In genomic region chr2:208074610-208075356, GRCh38 we compare ENCODE assay signal across 32 cellular contexts. TPM values are rescaled to one million over a fixed set of nuclear protein-coding genes. Genes with fewer than 3 reads are reported as not detected.
DNase-seq lines count a peak whose midpoint lies in the region; ATAC-seq and TF ChIP-seq lines count a peak whose summit lies in the region.
"Had no signal": no experiment of that assay in that cellular context is flagged by ENCODE, and none has a peak within 500 bp of the region (broad histone marks: within the 10 kb centered on the region; RNA-seq: fewer than 3 reads in every experiment).

No MANE protein-coding gene starts in this region.

- peaks cover 3% of the 10 kb centered on the region for H3K27me3 Mint-ChIP-seq in neural progenitor cell (ENCODE audit: insufficient read depth, low read depth)

- H3K27ac Mint-ChIP-seq in neural progenitor cell, result no peak overlapping the region
- H3K27ac Mint-ChIP-seq: activated B cell treated with CpG ODN at 0.5 μM for 24 hours; activated T-cell treated with anti-CD3 and anti-CD28 coated beads, Interleukin-2, amount 50 U/mL, for 72 hours; brain; CD14-positive monocyte had no signal

- no peaks in the 10 kb centered on the region for H3K9me3 ChIP-seq in right atrium auricular region
- no peaks in the 10 kb centered on the region for H3K9me3 ChIP-seq in neural progenitor cell (ENCODE audit: low read depth)
- no peaks in the 10 kb centered on the region for H3K9me3 ChIP-seq in colonic mucosa
- H3K9me3 ChIP-seq: Caco-2, psoas muscle, sigmoid colon, SJSA1 had no signal

- H3K27ac ChIP-seq in right atrium auricular region (no peak overlapping the region), dorsolateral prefrontal cortex (peak overlapping the region in 44 of 59 donors; percentile 4 to 80 (median 52)), neural progenitor cell (no peak overlapping the region), colonic mucosa (no peak overlapping the region)
- H3K27ac ChIP-seq: GM23248, hepatocyte, psoas muscle, sigmoid colon, SJSA1 had no signal

- intact Hi-C loops in Right ventricle myocardium superior (cut with DNase I) (no loop called here), dorsolateral prefrontal cortex (cut with DNase I) (loop anchor here (5.0 to 10.0 kb wide), 2 partner anchors 327 to 450 kb away; partner anchors contain the start of gene METTL21A (in 1 of the 2)), colonic mucosa (cut with DNase I) (loop anchor here (10.0 kb wide), 1 partner anchor 450 kb away; the partner anchor contains the start of gene METTL21A)

- H3K4me3 ChIP-seq in right atrium auricular region (no peak overlapping the region), dorsolateral prefrontal cortex (peak overlapping the region in 3 of 59 donors; percentile 21 to 31 (median 23)), neural progenitor cell (no peak overlapping the region), colonic mucosa (no peak overlapping the region)
- H3K4me3 ChIP-seq: GM23248, hepatocyte, psoas muscle, sigmoid colon, SJSA1 had no signal

- H2AFZ ChIP-seq in neural progenitor cell (replicated peaks), result peak overlapping the region; percentile 70
- H2AFZ ChIP-seq: GM23248, hepatocyte had no signal

- no peaks in the 10 kb centered on the region for H3K36me3 Mint-ChIP-seq in neural progenitor cell
- H3K36me3 Mint-ChIP-seq: brain, CD14-positive monocyte had no signal

- no peak overlapping the region for H3K4me3 Mint-ChIP-seq in neural progenitor cell
- H3K4me3 Mint-ChIP-seq: activated B cell treated with CpG ODN at 0.5 μM for 24 hours; activated T-cell treated with anti-CD3 and anti-CD28 coated beads, Interleukin-2, amount 50 U/mL, for 72 hours; brain; CD14-positive monocyte had no signal

- H4K20me1 ChIP-seq in neural progenitor cell (ENCODE audit: low read depth), result no peaks in the 10 kb centered on the region

- H3F3A ChIP-seq in neural progenitor cell (ENCODE audit: low read depth), result peaks cover 2% of the 10 kb centered on the region

- DNase-seq in Right ventricle myocardium superior (no peak), right atrium auricular region (ENCODE audit: low spot score) (no peak), dorsolateral prefrontal cortex (peak in 2 of 10 donors; percentile 27 to 32), neural progenitor cell (ENCODE audit: low spot score) (no peak), colonic mucosa (no peak), GM19240 (ENCODE audit: insufficient read length, low spot score) (no peak)
- DNase-seq in activated CD4-positive, alpha-beta T cell treated with anti-CD3 and anti-CD28 coated beads, Interleukin-2, amount 50 U/mL, for 1 hour, result no peak
- DNase-seq: 8988T; activated B cell treated with CpG ODN at 0.5 μM for 24 hours; activated CD4-positive, alpha-beta T cell treated with anti-CD3 and anti-CD28 coated beads, Interleukin-2, amount 50 U/mL, for 4 hours; activated naive CD4-positive, alpha-beta T cell; activated T-cell treated with anti-CD3 and anti-CD28 coated beads, Interleukin-2, amount 50 U/mL, for 72 hours; Caco-2; cerebellar nuclear complex; DMS53; GM23248; kidney glomerular epithelial cell; NCI-H1048; NCI-H2107; NCI-H446 treated with DMSO at 0.1 percent for 48 hours; psoas muscle; RPMI8226; sigmoid colon; stimulated activated CD4-positive, alpha-beta T cell treated with anti-CD3 and anti-CD28 coated beads, Interleukin-15, amount 100 ng/mL, for 24 hours; stimulated activated CD4-positive, alpha-beta T cell treated with anti-CD3 and anti-CD28 coated beads, Interleukin-4, amount 100 ng/mL, for 4 hours had no signal

- ATAC-seq in Right ventricle myocardium superior (ENCODE audit: poor library complexity), result peak; percentile 51
- ATAC-seq in GM21717 (IDR thresholded peaks at IDR 0.05; ENCODE audit: unreplicated experiment), result no peak
- ATAC-seq: activated T-cell treated with anti-CD3 and anti-CD28 coated beads, Interleukin-2, amount 50 U/mL, for 72 hours; psoas muscle had no signal

- H3K4me1 ChIP-seq in right atrium auricular region, result peaks cover 0 to 3% of the 10 kb centered on the region in 2 donors
- H3K4me1 ChIP-seq in neural progenitor cell, result no peaks in the 10 kb centered on the region
- H3K4me1 ChIP-seq in colonic mucosa, result no peaks in the 10 kb centered on the region
- H3K4me1 ChIP-seq: psoas muscle, sigmoid colon, SJSA1 had no signal

- H3K27me3 ChIP-seq in right atrium auricular region (no peaks in the 10 kb centered on the region), dorsolateral prefrontal cortex (no peaks in the 10 kb centered on the region), neural progenitor cell (no peaks in the 10 kb centered on the region), colonic mucosa (no peaks in the 10 kb centered on the region)
- H3K27me3 ChIP-seq: hepatocyte, sigmoid colon, SJSA1 had no signal

- H3K79me2 ChIP-seq in neural progenitor cell (ENCODE audit: low read depth), result no peaks in the 10 kb centered on the region
- H3K79me2 ChIP-seq: hepatocyte had no signal

- H3K9ac ChIP-seq in neural progenitor cell (no peak overlapping the region), colonic mucosa (ENCODE audit: low read depth in 2 of 2, low read length in 2 of 2) (no peak overlapping the region)
- H3K9ac ChIP-seq: GM23248 had no signal

- H3K4me2 ChIP-seq in neural progenitor cell, result no peak overlapping the region
- H3K4me2 ChIP-seq: hepatocyte had no signal

- H3K4me1 Mint-ChIP-seq in neural progenitor cell, result peaks cover 6% of the 10 kb centered on the region
- H3K4me1 Mint-ChIP-seq: activated B cell treated with CpG ODN at 0.5 μM for 24 hours, brain had no signal

- H3K9me3 Mint-ChIP-seq in neural progenitor cell, result peaks cover under 1% of the 10 kb centered on the region
- H3K9me3 Mint-ChIP-seq: activated B cell treated with CpG ODN at 0.5 μM for 24 hours; activated T-cell treated with anti-CD3 and anti-CD28 coated beads, Interleukin-2, amount 50 U/mL, for 72 hours had no signal

- H3K36me3 ChIP-seq in right atrium auricular region (no peaks in the 10 kb centered on the region), neural progenitor cell (no peaks in the 10 kb centered on the region), colonic mucosa (no peaks in the 10 kb centered on the region)
- H3K36me3 ChIP-seq: sigmoid colon, SJSA1 had no signal

- TF ChIP-seq CTCF in right atrium auricular region (IDR thresholded peaks at IDR 0.05) (no peak), dorsolateral prefrontal cortex (IDR thresholded peaks at IDR 0.05 in 54 of 56, conservative IDR thresholded peaks at IDR 0.05 in 2 of 56; ENCODE audit: low read depth in 1 of 56, partially characterized antibody in 56 of 56) (no peak), neural progenitor cell (IDR thresholded peaks at IDR 0.05) (no peak), colonic mucosa (IDR thresholded peaks at IDR 0.05) (no peak)

RNA-seq across cellular contexts. Expression of gene PLEKHM3, which starts 49.5 kb away (rescaled TPM):
- total RNA-seq in Right ventricle myocardium superior (12.5 TPM), right atrium auricular region (10 to 100 TPM; 14.9 to 20.0 TPM), dorsolateral prefrontal cortex (10 to 100 TPM; 42.7 to 92.0 (median 63.2) TPM), neural progenitor cell (ENCODE audit: low replicate concordance) (15.1 and 19.5 TPM in 2 replicates), colonic mucosa (1 to 10 TPM; 5.7 to 8.3 TPM)

RNA-seq across cellular contexts. Expression of gene CRYGD, which starts 49.5 kb away (rescaled TPM):
- total RNA-seq in Right ventricle myocardium superior (not detected), right atrium auricular region (not detected), dorsolateral prefrontal cortex (1 to 10 TPM in 49 of 120 experiments, under 1 TPM in 12, not detected in 59; 0.54 to 2.9 (median 1.4) TPM), neural progenitor cell (ENCODE audit: low replicate concordance) (not detected in 2 replicates), colonic mucosa (not detected)
- total RNA-seq: activated B cell treated with CpG ODN at 0.5 μM for 24 hours; activated T-cell treated with anti-CD3 and anti-CD28 coated beads, Interleukin-2, amount 50 U/mL, for 72 hours; Caco-2; fibroblast of lung; GM23248; hepatocyte; lung microvascular endothelial cell; psoas muscle; sigmoid colon; SJSA1 had no signal

RNA-seq across cellular contexts. Expression of gene CRYGC, which starts 54.8 kb away (rescaled TPM):
- total RNA-seq in Right ventricle myocardium superior (not detected), right atrium auricular region (not detected), dorsolateral prefrontal cortex (not detected), neural progenitor cell (ENCODE audit: low replicate concordance) (not detected in 2 replicates), colonic mucosa (not detected)
- total RNA-seq: activated B cell treated with CpG ODN at 0.5 μM for 24 hours; activated T-cell treated with anti-CD3 and anti-CD28 coated beads, Interleukin-2, amount 50 U/mL, for 72 hours; Caco-2; fibroblast of lung; GM23248; hepatocyte; lung microvascular endothelial cell; psoas muscle; sigmoid colon; SJSA1 had no signal

Comparison
In these comparisons a context has a peak if more than half of its experiments do, and no peak if none do; other contexts are left out.
1. H3K27ac ChIP-seq: peak in dorsolateral prefrontal cortex (44 of 59); none in right atrium auricular region (0 of 2), neural progenitor cell (single experiment) and colonic mucosa (single experiment).